ENCODE assay signal across 24 cellular contexts in the genomic region with DNA sequence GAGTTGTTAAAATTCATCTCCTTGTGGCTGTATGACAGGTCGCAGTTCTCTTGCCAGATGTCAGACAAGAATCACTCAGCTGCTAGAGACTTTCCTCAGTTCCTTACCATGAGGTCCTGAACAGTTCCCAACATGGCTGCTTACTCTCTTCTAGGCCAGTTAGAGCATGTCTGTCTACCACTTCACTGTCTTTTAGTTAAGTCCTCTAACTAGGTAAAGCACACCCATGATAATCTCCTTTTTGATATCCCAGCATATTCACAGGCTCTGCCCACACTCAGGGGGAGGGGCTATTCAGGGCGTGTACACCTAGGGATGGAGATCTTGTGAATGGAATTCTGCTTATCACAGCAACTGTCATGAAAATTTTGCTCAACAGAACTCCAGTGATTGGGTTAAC.
"Had no signal": no experiment of that assay in that cellular context is flagged by ENCODE, and none has a peak within 500 bp of the region (broad histone marks: within the 10 kb centered on the region; RNA-seq: fewer than 3 reads in every experiment).

No MANE protein-coding gene starts in this region.

- DNase-seq: cortex of kidney; effector memory CD8-positive, alpha-beta T cell; erythroblast; esophagus squamous epithelium; foreskin melanocyte; glutamatergic neuron; heart right ventricle; left ventricle myocardium superior; lower lobe of right lung; natural killer cell; stimulated activated CD4-positive, alpha-beta T cell treated with anti-CD3 and anti-CD28 coated beads, Interleukin-12 subunit alpha, Interleukin-12 subunit beta, amount 100 ng/mL, for 4 hours; stimulated activated CD4-positive, alpha-beta T cell treated with anti-CD3 and anti-CD28 coated beads, Interleukin-1b, Interleukin-23, amount 100 ng/mL, for 48 hours; stimulated activated CD4-positive, alpha-beta T cell treated with anti-CD3 and anti-CD28 coated beads, Interleukin-4, amount 100 ng/mL, for 1 hour; stimulated activated CD8-positive, alpha-beta memory T cell treated with anti-CD3 and anti-CD28 coated beads, Interleukin-4, amount 100 ng/mL, for 48 hours; stimulated activated naive CD4-positive, alpha-beta T cell treated with Interleukin-2 at 50 U/mL for 16 hours; stomach; thyroid gland had no signal

- FAIRE-seq: endometrium, keratinocyte had no signal

- H3K27me3 ChIP-seq: esophagus squamous epithelium, heart right ventricle, right atrium auricular region, stomach, thyroid gland, vagina had no signal

- H3K4me3 ChIP-seq: esophagus squamous epithelium, heart right ventricle, lower lobe of right lung, prostate gland, right atrium auricular region, smooth muscle cell, stomach, thyroid gland, vagina had no signal

- H3K36me3 ChIP-seq: esophagus squamous epithelium, heart right ventricle, lower lobe of right lung, prostate gland, right atrium auricular region, stomach, thyroid gland, vagina had no signal

- H3K9me3 ChIP-seq: esophagus squamous epithelium, heart right ventricle, lower lobe of right lung, prostate gland, right atrium auricular region, stomach, thyroid gland, vagina had no signal

- H3K27ac ChIP-seq: esophagus squamous epithelium, heart right ventricle, lower lobe of right lung, prostate gland, right atrium auricular region, stomach, thyroid gland, vagina had no signal

- H3K4me1 ChIP-seq: esophagus squamous epithelium, prostate gland, stomach, thyroid gland, vagina had no signal

- H3K4me2 ChIP-seq: smooth muscle cell had no signal

- ATAC-seq: effector memory CD8-positive, alpha-beta T cell; heart right ventricle; left ventricle myocardium superior; lower lobe of right lung; natural killer cell; sciatic nerve had no signal
